24 cellular contexts compared by ENCODE assay signal in the genomic region with DNA sequence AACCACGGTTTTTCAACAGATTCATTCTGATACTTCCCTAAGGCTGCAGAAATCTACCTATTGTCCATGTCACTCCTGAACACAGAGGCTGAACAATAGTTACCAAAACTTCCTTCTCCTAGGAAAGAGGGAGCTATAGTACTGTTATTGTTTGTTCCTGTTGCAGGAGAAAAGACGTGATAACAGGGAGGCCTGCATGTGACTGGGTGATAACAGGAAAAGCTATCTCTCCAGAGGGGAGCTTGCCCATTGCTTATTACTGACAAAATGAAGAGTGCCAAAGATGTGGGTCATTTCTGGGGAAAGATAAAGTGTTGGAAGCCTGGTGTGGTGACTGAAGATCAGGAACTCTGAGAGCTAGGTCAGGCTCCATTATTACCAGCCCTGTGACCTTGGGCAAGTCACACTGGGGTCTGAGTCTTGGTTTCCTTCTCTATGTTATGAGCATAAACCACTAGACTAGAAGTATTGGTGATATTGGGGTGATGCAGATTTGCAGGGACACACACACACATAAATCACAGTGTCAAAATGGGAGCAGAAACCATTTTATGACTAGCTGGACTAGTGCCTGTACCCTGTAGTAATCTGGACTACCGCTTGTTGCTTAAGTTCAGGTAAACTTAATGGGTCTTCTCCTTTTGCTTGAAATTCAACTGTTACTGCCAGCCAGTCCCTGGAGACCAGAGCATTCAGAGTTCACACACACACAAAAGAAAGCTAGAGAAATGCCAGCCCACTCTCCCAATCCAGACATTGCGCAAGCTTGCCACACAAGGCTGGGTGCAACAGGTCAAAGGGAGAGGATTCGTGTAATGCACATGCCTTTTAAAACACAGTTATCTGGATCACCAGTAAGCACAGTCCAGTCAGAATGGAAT.
DNase-seq lines count a peak whose midpoint lies in the region; ATAC-seq, FAIRE-seq and TF ChIP-seq lines count a peak whose summit lies in the region.
"Had no signal": no experiment of that assay in that cellular context is flagged by ENCODE, and none has a peak within 500 bp of the region (broad histone marks: within the 10 kb centered on the region; RNA-seq: fewer than 3 reads in every experiment).

No MANE protein-coding gene starts in this region.

- H3K27ac ChIP-seq in ACC112 (ENCODE audit: low read depth, low read length) (peak overlapping the region; percentile 84), K562 (ENCODE audit: extremely low read depth, low read depth, low read length) (peak overlapping the region; percentile 10; the same call in 1 of the 3 replicates), SJCRH30 (no peak overlapping the region)
- no peak overlapping the region for H3K27ac ChIP-seq in CD8-positive, alpha-beta memory T cell (ENCODE audit: low read depth, low read length)
- H3K27ac ChIP-seq: BLaER1 treated with 17β-estradiol and CSF1 and Interleukin-3, amounts not matched to agents 10 nM and 100 nM; pancreas; PC-9; upper lobe of right lung had no signal

- peak; percentile 23 to 58 for TF ChIP-seq RAD21 in K562 (CRISPR knock-in tag; conservative IDR thresholded peaks at IDR 0.05 in 1 of 2, IDR thresholded peaks at IDR 0.05 in 1 of 2)

- H3K4me3 Mint-ChIP-seq in CD8-positive, alpha-beta memory T cell, result no peak overlapping the region
- H3K4me3 Mint-ChIP-seq in natural killer cell, result no peak overlapping the region
- H3K4me3 Mint-ChIP-seq: activated naive CD4-positive, alpha-beta T cell treated with anti-CD3 and anti-CD28 coated beads, Interleukin-2, amount 50 U/mL, for 24 hours; activated T-helper 1 cell treated with anti-CD3 and anti-CD28 coated beads, Interleukin-12 subunit alpha, Interleukin-12 subunit beta, Interleukin-2, Interleukin-4 antibody, amounts not matched to agents 30 ng/mL and 10 ng/mL and 1 ng/mL, durations not matched to agents 14 hours and 24 hours and 36 hours; naive thymus-derived CD4-positive, alpha-beta T cell had no signal

- no peaks in the 10 kb centered on the region for H3K9me1 ChIP-seq in K562 (ENCODE audit: control insufficient read depth, insufficient read depth, low read length)

- CTCF ChIA-PET in K562 (lab: Yijun Ruan, JAX; ENCODE audit: low intra/inter-chr PET ratio), result no interaction called here
- CTCF ChIA-PET in CD8-positive, alpha-beta memory T cell (lab: Charles Lee), result no interaction called here

- H4K20me1 ChIP-seq in K562 (replicated peaks; ENCODE audit: control insufficient read depth, insufficient read depth, low read length), result no peaks in the 10 kb centered on the region
- H4K20me1 ChIP-seq: BLaER1 treated with 17β-estradiol and CSF1 and Interleukin-3, amounts not matched to agents 10 nM and 100 nM had no signal

- H3K9ac ChIP-seq in K562 (ENCODE audit: insufficient read depth in 1 of 2, low read depth in 2 of 2, low read length in 2 of 2), result no peak overlapping the region
- H3K9ac ChIP-seq: BLaER1 treated with 17β-estradiol and CSF1 and Interleukin-3, amounts not matched to agents 10 nM and 100 nM had no signal

- peak; percentile 90 for FAIRE-seq in K562 (lab: Jason Lieb, UNC)
- FAIRE-seq: astrocyte, pancreas, TTC549 had no signal

- TF ChIP-seq EP300 in K562 (IDR thresholded peaks at IDR 0.05; ENCODE audit: low read length), result peak; percentile 79

- H3K79me2 ChIP-seq in ACC112 (ENCODE audit: control insufficient read depth, insufficient read depth, low read length, unreplicated experiment) (no peaks in the 10 kb centered on the region), K562 (ENCODE audit: control insufficient read depth, insufficient read depth, low read length) (no peaks in the 10 kb centered on the region)

- no peaks in the 10 kb centered on the region for H3K36me3 Mint-ChIP-seq in CD8-positive, alpha-beta memory T cell
- no peaks in the 10 kb centered on the region for H3K36me3 Mint-ChIP-seq in natural killer cell
- H3K36me3 Mint-ChIP-seq: activated naive CD4-positive, alpha-beta T cell treated with anti-CD3 and anti-CD28 coated beads, Interleukin-2, amount 50 U/mL, for 24 hours; naive thymus-derived CD4-positive, alpha-beta T cell had no signal

- intact Hi-C loops in K562 (cut with micrococcal nuclease) (loop anchor here (1.0 kb wide), 1 partner anchor 118 kb away; no protein-coding TSS in a partner anchor), natural killer cell (cut with micrococcal nuclease) (no loop called here)

- H3K9me3 Mint-ChIP-seq in CD8-positive, alpha-beta memory T cell, result peaks cover 0 to 2% (median 0%) of the 10 kb centered on the region in 5 donors
- no peaks in the 10 kb centered on the region for H3K9me3 Mint-ChIP-seq in natural killer cell
- H3K9me3 Mint-ChIP-seq: activated naive CD4-positive, alpha-beta T cell treated with anti-CD3 and anti-CD28 coated beads, Interleukin-2, amount 50 U/mL, for 24 hours; activated T-helper 1 cell treated with anti-CD3 and anti-CD28 coated beads, Interleukin-12 subunit alpha, Interleukin-12 subunit beta, Interleukin-2, Interleukin-4 antibody, amounts not matched to agents 30 ng/mL and 10 ng/mL and 1 ng/mL, durations not matched to agents 14 hours and 24 hours and 36 hours had no signal

- no peaks in the 10 kb centered on the region for H3K27me3 ChIP-seq in ACC112 (ENCODE audit: insufficient read depth, low read length)
- H3K27me3 ChIP-seq in K562 (ENCODE audit: control insufficient read depth in 2 of 2, insufficient read depth in 2 of 2, low read length in 2 of 2), result no peaks in the 10 kb centered on the region; a peak in 1 of 5 replicates
- H3K27me3 ChIP-seq in CD8-positive, alpha-beta memory T cell (ENCODE audit: insufficient read depth, low read length, poor library complexity, severe bottlenecking), result no peaks in the 10 kb centered on the region
- no peaks in the 10 kb centered on the region for H3K27me3 ChIP-seq in SJCRH30
- H3K27me3 ChIP-seq: BLaER1 treated with 17β-estradiol and CSF1 and Interleukin-3, amounts not matched to agents 10 nM and 100 nM; pancreas; upper lobe of right lung had no signal

- peak overlapping the region; percentile 44 for H3K4me2 ChIP-seq in K562 (ENCODE audit: insufficient read depth, low read length)
- H3K4me2 ChIP-seq: BLaER1 treated with 17β-estradiol and CSF1 and Interleukin-3, amounts not matched to agents 10 nM and 100 nM; PC-9 had no signal

- H3K4me1 ChIP-seq in ACC112 (ENCODE audit: control insufficient read depth, insufficient read depth, low read length, unreplicated experiment), result peaks cover 53% of the 10 kb centered on the region
- peaks cover 0 to 24% of the 10 kb centered on the region in 2 experiments; a peak in 4 of 5 replicates for H3K4me1 ChIP-seq in K562 (replicated peaks in 1 of 2; ENCODE audit: control insufficient read depth in 2 of 2, insufficient read depth in 2 of 2, low read length in 2 of 2)
- H3K4me1 ChIP-seq in CD8-positive, alpha-beta memory T cell (ENCODE audit: insufficient read depth, low read length), result no peaks in the 10 kb centered on the region
- 0 out of 2 replicates have a peak, but pooled peaks cover 4% of the 10 kb centered on the region for H3K4me1 ChIP-seq in SJCRH30
- H3K4me1 ChIP-seq: BLaER1 treated with 17β-estradiol and CSF1 and Interleukin-3, amounts not matched to agents 10 nM and 100 nM; pancreas; upper lobe of right lung had no signal

- H3K4me3 ChIP-seq in ACC112 (ENCODE audit: low read depth, low read length), result 0 out of 2 replicates have a peak overlapping the region, but pooled peaks have one; percentile 1
- H3K4me3 ChIP-seq in K562, result no peak overlapping the region
- no peak overlapping the region for H3K4me3 ChIP-seq in CD8-positive, alpha-beta memory T cell (ENCODE audit: low read length)
- no peak overlapping the region for H3K4me3 ChIP-seq in SJCRH30
- H3K4me3 ChIP-seq: BLaER1 treated with 17β-estradiol and CSF1 and Interleukin-3, amounts not matched to agents 10 nM and 100 nM; pancreas; PC-9; upper lobe of right lung had no signal

- no peak for TF ChIP-seq POLR2A in K562 (conservative IDR thresholded peaks at IDR 0.05)

- H3K27ac Mint-ChIP-seq in CD8-positive, alpha-beta memory T cell, result no peak overlapping the region
- H3K27ac Mint-ChIP-seq in natural killer cell, result no peak overlapping the region
- H3K27ac Mint-ChIP-seq: activated naive CD4-positive, alpha-beta T cell treated with anti-CD3 and anti-CD28 coated beads, Interleukin-2, amount 50 U/mL, for 24 hours; activated T-helper 1 cell treated with anti-CD3 and anti-CD28 coated beads, Interleukin-12 subunit alpha, Interleukin-12 subunit beta, Interleukin-2, Interleukin-4 antibody, amounts not matched to agents 30 ng/mL and 10 ng/mL and 1 ng/mL, durations not matched to agents 14 hours and 24 hours and 36 hours; naive thymus-derived CD4-positive, alpha-beta T cell had no signal

- WGBS in K562 (ENCODE audit: insufficient coverage, low coverage, missing lambda C conversion rate), result 12% methylated on average over 5 of the region's 5 CpGs

- H3K4me1 Mint-ChIP-seq in CD8-positive, alpha-beta memory T cell, result no peaks in the 10 kb centered on the region
- no peaks in the 10 kb centered on the region for H3K4me1 Mint-ChIP-seq in natural killer cell
- H3K4me1 Mint-ChIP-seq: activated naive CD4-positive, alpha-beta T cell treated with anti-CD3 and anti-CD28 coated beads, Interleukin-2, amount 50 U/mL, for 24 hours; naive thymus-derived CD4-positive, alpha-beta T cell had no signal

- no peaks in the 10 kb centered on the region for H3K9me3 ChIP-seq in K562 (replicated peaks; ENCODE audit: control insufficient read depth, insufficient read depth, low read depth, low read length)
- no peaks in the 10 kb centered on the region for H3K9me3 ChIP-seq in CD8-positive, alpha-beta memory T cell (ENCODE audit: low read length)
- H3K9me3 ChIP-seq in SJCRH30 (replicated peaks), result no peaks in the 10 kb centered on the region
- H3K9me3 ChIP-seq: BLaER1 treated with 17β-estradiol and CSF1 and Interleukin-3, amounts not matched to agents 10 nM and 100 nM; pancreas; upper lobe of right lung had no signal

- in situ Hi-C loops in K562 (cut with MboI), result no loop called here

- peaks cover 2% of the 10 kb centered on the region; the same call in 1 of the 2 replicates for H3K36me3 ChIP-seq in ACC112 (ENCODE audit: insufficient read depth, low read length)
- no peaks in the 10 kb centered on the region for H3K36me3 ChIP-seq in K562 (ENCODE audit: control insufficient read depth, insufficient read depth, low read length)
- no peaks in the 10 kb centered on the region for H3K36me3 ChIP-seq in CD8-positive, alpha-beta memory T cell (ENCODE audit: insufficient read depth, low read length)
- no peaks in the 10 kb centered on the region for H3K36me3 ChIP-seq in SJCRH30
- H3K36me3 ChIP-seq: BLaER1 treated with 17β-estradiol and CSF1 and Interleukin-3, amounts not matched to agents 10 nM and 100 nM; pancreas; upper lobe of right lung had no signal

- POLR2A ChIA-PET in K562 (lab: Yijun Ruan, JAX), result interaction anchor here (1.4 kb wide), 1 partner anchor 15 kb away, joined by 4 read pairs; no protein-coding TSS in a partner anchor
- POLR2A ChIA-PET in CD8-positive, alpha-beta memory T cell (lab: Charles Lee), result no interaction called here

- peak overlapping the region; percentile 29 for H2AFZ ChIP-seq in ACC112 (ENCODE audit: low read length, unreplicated experiment)
- H2AFZ ChIP-seq in K562 (ENCODE audit: low read depth, low read length), result no peak overlapping the region
- H2AFZ ChIP-seq: PC-9 had no signal

- ATAC-seq in K562 (peak; percentile 81), left lobe of liver (peak; percentile 98), natural killer cell (no peak)
- ATAC-seq: esophagus mucosa; naive thymus-derived CD4-positive, alpha-beta T cell; pancreas; sciatic nerve; upper lobe of right lung had no signal

- DNase-seq in MV-4-11 (lab: John Stamatoyannopoulos, UW), result peak; percentile 6
- peak in 3 of 4 experiments; percentile 11 to 73 (median 63) for DNase-seq in K562 (ENCODE audit: extremely low read depth in 1 of 4, low spot score in 3 of 4)
- DNase-seq in left lobe of liver (ENCODE audit: low spot score), result peak; percentile 84
- no peak for DNase-seq in NCI-H1048 (lab: John Stamatoyannopoulos, UW)
- DNase-seq in CD8-positive, alpha-beta memory T cell, result no peak
- no peak for DNase-seq in natural killer cell
- no peak for DNase-seq in SJCRH30
- DNase-seq: ACHN; activated CD4-positive, alpha-beta T cell treated with anti-CD3 and anti-CD28 coated beads for 48 hours; GOT3; naive thymus-derived CD4-positive, alpha-beta T cell; NCI-H1694 treated with DMSO at 0.1 percent for 48 hours; pancreas; PC-9; SHP77; upper lobe of right lung had no signal

- peaks cover 3 to 6% of the 10 kb centered on the region in 2 donors for H3K27me3 Mint-ChIP-seq in CD8-positive, alpha-beta memory T cell
- no peaks in the 10 kb centered on the region for H3K27me3 Mint-ChIP-seq in natural killer cell (ENCODE audit: low read depth in 2 of 2)

- peak in 1 of 3 experiments; percentile 39; a peak in 2 of 6 replicates for TF ChIP-seq CTCF in K562 (IDR thresholded peaks at IDR 0.05 in 2 of 3, conservative IDR thresholded peaks at IDR 0.05 in 1 of 3; ENCODE audit: insufficient read depth in 2 of 3, low read depth in 1 of 3, low read length in 3 of 3)
- TF ChIP-seq CTCF in natural killer cell (IDR thresholded peaks at IDR 0.05), result no peak

- no TSS peak for BruUV-seq in K562 (replicated peaks; lab: Mats Ljungman, UMichigan)

Comparison
In these comparisons a context has a peak if more than half of its experiments do, and no peak if none do; other contexts are left out.
1. H3K27ac ChIP-seq: peak in ACC112 (single experiment) and K562 (single experiment); none in CD8-positive, alpha-beta memory T cell (single experiment) and SJCRH30 (single experiment).
2. DNase-seq: peak in MV-4-11 (single experiment), K562 (3 of 4) and left lobe of liver (single experiment); none in NCI-H1048 (single experiment), CD8-positive, alpha-beta memory T cell (0 of 5), natural killer cell (single experiment) and SJCRH30 (0 of 2).
3. ATAC-seq: peak in K562 (single experiment) and left lobe of liver (single experiment); none in natural killer cell (0 of 3).